ENCODE assay signal across 1 cellular context in genomic region chr19:12400618-12401502, GRCh38.
TF ChIP-seq lines count a peak whose summit lies in the region.

Gene ZNF799, minus strand, starts transcription at chr19:12401271. Its CDS starts 201 bp downstream, at chr19:12401070.

TF ChIP-seq in K562, 482 proteins besides CTCF, POLR2A, EP300 and RAD21 (continued from another document and continues in another):
- no peak for TF ChIP-seq CUX1 (CRISPR knock-in tag; IDR thresholded peaks at IDR 0.05)
- no peak; the same call in 1 of the 2 replicates for TF ChIP-seq ZNF384 (IDR thresholded peaks at IDR 0.05; ENCODE audit: low read depth, low read length)
- TF ChIP-seq PHTF2 (CRISPR knock-in tag; IDR thresholded peaks at IDR 0.05), result no peak
- no peak for TF ChIP-seq ZSCAN32 (CRISPR knock-in tag; IDR thresholded peaks at IDR 0.05)
- no peak for TF ChIP-seq ILF3 (IDR thresholded peaks at IDR 0.05; ENCODE audit: borderline replicate concordance)
- TF ChIP-seq SFPQ (IDR thresholded peaks at IDR 0.05; ENCODE audit: low read depth, low read length), result no peak
- no peak for TF ChIP-seq MAFG (tag; conservative IDR thresholded peaks at IDR 0.05)
- TF ChIP-seq ZNF175 (CRISPR knock-in tag; IDR thresholded peaks at IDR 0.05; ENCODE audit: low read depth), result no peak
- TF ChIP-seq STAT5B (CRISPR knock-in tag; IDR thresholded peaks at IDR 0.05), result no peak
- no peak for TF ChIP-seq ZC3H11A (IDR thresholded peaks at IDR 0.05; ENCODE audit: low read depth, low read length)
- no peak for TF ChIP-seq MBD1 (CRISPR knock-in tag; IDR thresholded peaks at IDR 0.05)
- no peak for TF ChIP-seq ZNF592 (IDR thresholded peaks at IDR 0.05)
- TF ChIP-seq ZNF174 (CRISPR knock-in tag; IDR thresholded peaks at IDR 0.05), result no peak
- no peak for TF ChIP-seq RFX5 (IDR thresholded peaks at IDR 0.05; ENCODE audit: low read depth, low read length)
- TF ChIP-seq ZNF277 (CRISPR knock-in tag; IDR thresholded peaks at IDR 0.05; ENCODE audit: borderline replicate concordance), result no peak
- TF ChIP-seq CREB1 (IDR thresholded peaks at IDR 0.05), result no peak
- peak; percentile 39; the same call in 1 of the 2 replicates for TF ChIP-seq CREB1 (CRISPR knock-in tag; IDR thresholded peaks at IDR 0.05)
- TF ChIP-seq PYGO2 (tag; IDR thresholded peaks at IDR 0.05), result no peak
- no peak for TF ChIP-seq PRPF4 (IDR thresholded peaks at IDR 0.05; ENCODE audit: insufficient read depth, low read depth, low read length, poor library complexity, severe bottlenecking)
- TF ChIP-seq E2F5 (CRISPR knock-in tag; IDR thresholded peaks at IDR 0.05), result no peak
- no peak for TF ChIP-seq FOSL1 (tag; conservative IDR thresholded peaks at IDR 0.05)
- TF ChIP-seq USF1 (CRISPR knock-in tag; IDR thresholded peaks at IDR 0.05), result peak; percentile 83
- TF ChIP-seq ZSCAN29 (IDR thresholded peaks at IDR 0.05), result no peak
- TF ChIP-seq THRB (CRISPR knock-in tag; conservative IDR thresholded peaks at IDR 0.05), result no peak
- TF ChIP-seq GABPB2 (CRISPR knock-in tag; conservative IDR thresholded peaks at IDR 0.05), result no peak
- TF ChIP-seq KLF6 (CRISPR knock-in tag; IDR thresholded peaks at IDR 0.05; ENCODE audit: borderline replicate concordance), result no peak
- TF ChIP-seq SLC30A9 (CRISPR knock-in tag; IDR thresholded peaks at IDR 0.05), result no peak
- TF ChIP-seq MEF2A (IDR thresholded peaks at IDR 0.05; ENCODE audit: control insufficient read depth, low read depth, low read length), result no peak
- no peak for TF ChIP-seq ZNF444 (CRISPR knock-in tag; IDR thresholded peaks at IDR 0.05)
- TF ChIP-seq MYC (IDR thresholded peaks at IDR 0.05; ENCODE audit: low read depth, low read length), result peak; percentile 40; the same call in 1 of the 2 replicates
- no peak for TF ChIP-seq MYC (CRISPR knock-in tag; IDR thresholded peaks at IDR 0.05; ENCODE audit: borderline replicate concordance, low read depth)
- no peak for TF ChIP-seq TBL1XR1 (IDR thresholded peaks at IDR 0.05; ENCODE audit: low read length in 2 of 2)
- no peak for TF ChIP-seq ZNF583 (CRISPR knock-in tag; IDR thresholded peaks at IDR 0.05)
- TF ChIP-seq KLF1 (tag; IDR thresholded peaks at IDR 0.05), result no peak
- TF ChIP-seq RHOXF2B (CRISPR knock-in tag; conservative IDR thresholded peaks at IDR 0.05), result no peak
- TF ChIP-seq ZFP30 (CRISPR knock-in tag; IDR thresholded peaks at IDR 0.05; ENCODE audit: borderline replicate concordance), result no peak
- no peak for TF ChIP-seq NBN (IDR thresholded peaks at IDR 0.05; ENCODE audit: low read depth)
- TF ChIP-seq HDAC8 (tag; IDR thresholded peaks at IDR 0.05), result no peak
- TF ChIP-seq CHAMP1 (IDR thresholded peaks at IDR 0.05), result no peak
- no peak for TF ChIP-seq ZNF445 (CRISPR knock-in tag; IDR thresholded peaks at IDR 0.05; ENCODE audit: low read depth)
- TF ChIP-seq BRD9 (IDR thresholded peaks at IDR 0.05; ENCODE audit: low read depth, partially characterized antibody), result no peak
- TF ChIP-seq TAF15 (IDR thresholded peaks at IDR 0.05; ENCODE audit: low read depth, low read length), result no peak
- no peak for TF ChIP-seq ETS2 (tag; IDR thresholded peaks at IDR 0.05; ENCODE audit: borderline replicate concordance, poor library complexity, severe bottlenecking)
- no peak for TF ChIP-seq RBM17 (IDR thresholded peaks at IDR 0.05; ENCODE audit: borderline replicate concordance, low read depth, low read length)
- TF ChIP-seq ZBTB17 (CRISPR knock-in tag; IDR thresholded peaks at IDR 0.05), result peak; percentile 48; the same call in 1 of the 2 replicates
- TF ChIP-seq HCFC1 (IDR thresholded peaks at IDR 0.05; ENCODE audit: low read depth, low read length), result no peak
- no peak for TF ChIP-seq ZNF57 (CRISPR knock-in tag; IDR thresholded peaks at IDR 0.05)
- no peak for TF ChIP-seq ATF1 (CRISPR knock-in tag; IDR thresholded peaks at IDR 0.05)
- TF ChIP-seq ATF1 (tag; IDR thresholded peaks at IDR 0.05), result peak; percentile 70
- no peak for TF ChIP-seq POLR3G (IDR thresholded peaks at IDR 0.05; ENCODE audit: extremely low read depth, insufficient read length, insufficient replicate concordance)
